Comparison of ENCODE assay signal across 1 cellular context in the genomic region with DNA sequence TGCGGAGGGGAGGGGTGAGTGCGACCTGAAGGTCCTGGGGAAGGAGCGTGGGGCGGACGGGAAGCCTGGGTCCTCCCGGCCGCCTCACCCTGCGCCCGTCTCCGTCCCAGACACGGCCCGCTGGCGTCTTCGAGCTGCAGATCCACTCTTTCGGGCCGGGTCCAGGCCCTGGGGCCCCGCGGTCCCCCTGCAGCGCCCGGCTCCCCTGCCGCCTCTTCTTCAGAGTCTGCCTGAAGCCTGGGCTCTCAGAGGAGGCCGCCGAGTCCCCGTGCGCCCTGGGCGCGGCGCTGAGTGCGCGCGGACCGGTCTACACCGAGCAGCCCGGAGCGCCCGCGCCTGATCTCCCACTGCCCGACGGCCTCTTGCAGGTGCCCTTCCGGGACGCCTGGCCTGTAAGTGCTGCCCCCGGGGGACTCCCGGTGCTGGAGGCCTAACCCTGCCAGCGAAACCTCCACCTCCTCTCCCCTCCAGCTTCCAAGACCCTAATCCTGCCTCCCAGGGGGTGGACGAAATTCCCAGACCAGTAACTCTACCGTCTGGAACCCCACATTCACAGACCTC.
TF ChIP-seq lines count a peak whose summit lies in the region.

No MANE protein-coding gene starts in this region.

TF ChIP-seq in IMR-90, 13 proteins besides CTCF, POLR2A, EP300 and RAD21:
- no peak for TF ChIP-seq BHLHE40 (IDR thresholded peaks at IDR 0.05; ENCODE audit: low read depth, low read length)
- TF ChIP-seq, protein P1, sequence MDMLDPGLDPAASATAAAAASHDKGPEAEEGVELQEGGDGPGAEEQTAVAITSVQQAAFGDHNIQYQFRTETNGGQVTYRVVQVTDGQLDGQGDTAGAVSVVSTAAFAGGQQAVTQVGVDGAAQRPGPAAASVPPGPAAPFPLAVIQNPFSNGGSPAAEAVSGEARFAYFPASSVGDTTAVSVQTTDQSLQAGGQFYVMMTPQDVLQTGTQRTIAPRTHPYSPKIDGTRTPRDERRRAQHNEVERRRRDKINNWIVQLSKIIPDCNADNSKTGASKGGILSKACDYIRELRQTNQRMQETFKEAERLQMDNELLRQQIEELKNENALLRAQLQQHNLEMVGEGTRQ (IDR thresholded peaks at IDR 0.05; ENCODE audit: low read depth, low read length) = no peak
- no peak for TF ChIP-seq SMC3 (IDR thresholded peaks at IDR 0.05; ENCODE audit: low read depth, low read length)
- no peak for TF ChIP-seq MAZ (IDR thresholded peaks at IDR 0.05; ENCODE audit: borderline replicate concordance, low read depth, low read length)
- no peak for TF ChIP-seq NFE2L2 (IDR thresholded peaks at IDR 0.05; ENCODE audit: low read depth, low read length)
- no peak for TF ChIP-seq RFX5 (IDR thresholded peaks at IDR 0.05; ENCODE audit: low read depth, low read length)
- no peak for TF ChIP-seq CEBPB (IDR thresholded peaks at IDR 0.05; ENCODE audit: low read depth, low read length)
- TF ChIP-seq MAFK (IDR thresholded peaks at IDR 0.05; ENCODE audit: low read depth, low read length) = no peak
- TF ChIP-seq ELK1 (IDR thresholded peaks at IDR 0.05; ENCODE audit: borderline replicate concordance, low read depth, low read length) = no peak
- no peak for TF ChIP-seq MXI1 (IDR thresholded peaks at IDR 0.05; ENCODE audit: borderline replicate concordance, low read depth, low read length)
- TF ChIP-seq RCOR1 (IDR thresholded peaks at IDR 0.05; ENCODE audit: insufficient replicate concordance, low read length) = no peak
- no peak for TF ChIP-seq CHD1 (IDR thresholded peaks at IDR 0.05; ENCODE audit: low read depth, low read length)
